In the genomic region with DNA sequence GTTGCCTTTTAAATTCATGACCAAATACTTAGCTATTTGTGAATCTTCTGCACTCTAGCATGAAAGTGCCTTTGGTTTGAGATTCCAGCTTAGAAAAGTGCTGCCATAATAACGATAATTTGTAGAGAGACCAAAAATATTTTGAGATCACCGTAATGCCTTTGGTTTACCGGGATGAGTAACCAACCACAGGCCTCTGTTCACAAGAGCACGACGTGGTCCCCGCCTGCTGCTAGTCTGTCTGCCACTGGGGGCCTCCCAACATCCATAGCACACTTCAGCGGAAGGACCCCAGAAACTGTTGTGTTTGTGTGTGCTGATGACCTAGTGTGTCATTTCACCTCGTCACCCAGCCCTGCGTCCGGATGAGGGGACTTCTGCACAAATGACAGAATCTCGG, we compare ENCODE assay signal across 16 cellular contexts.
"Had no signal": no experiment of that assay in that cellular context is flagged by ENCODE, and none has a peak within 500 bp of the region (broad histone marks: within the 10 kb centered on the region; RNA-seq: fewer than 3 reads in every experiment).

No MANE protein-coding gene starts in this region.

- H3K36me3 Mint-ChIP-seq: stimulated activated naive B cell treated with anti-CD40 and anti-IgM and Interleukin-4, amounts not matched to agents 10 μg/mL and 1 μg/mL and 100 μg/mL, for 72 hours had no signal

- H3K4me1 ChIP-seq: transverse colon had no signal

- H3K4me1 Mint-ChIP-seq: activated B cell treated with CpG ODN at 0.5 μM for 24 hours; activated CD4-positive, alpha-beta T cell treated with anti-CD3 and anti-CD28 coated beads, Interleukin-2, amount 10 ng/mL, durations not matched to agents 24 days and 14 days; stimulated activated naive B cell treated with anti-CD40 and anti-IgM and Interleukin-4, amounts not matched to agents 10 μg/mL and 1 μg/mL and 100 μg/mL, for 72 hours had no signal

- H3K9me3 Mint-ChIP-seq: activated B cell treated with CpG ODN at 0.5 μM for 24 hours; activated CD4-positive, alpha-beta T cell treated with anti-CD3 and anti-CD28 coated beads, Interleukin-2, amount 10 ng/mL, durations not matched to agents 24 days and 14 days had no signal

- DNase-seq: activated B cell treated with CpG ODN at 0.5 μM for 24 hours; activated CD4-positive, alpha-beta T cell treated with anti-CD3 and anti-CD28 coated beads, Interleukin-2, amount 10 ng/mL, durations not matched to agents 24 days and 14 days; activated CD8-positive, alpha-beta memory T cell treated with anti-CD3 and anti-CD28 coated beads for 24 hours; activated naive CD4-positive, alpha-beta T cell treated with anti-CD3 and anti-CD28 coated beads for 36 hours; foreskin melanocyte; left ventricle myocardium superior; posterior cingulate gyrus; stimulated activated CD4-positive, alpha-beta T cell treated with anti-CD3 and anti-CD28 coated beads, Interleukin-2, amount 100 ng/mL, for 24 hours; stimulated activated naive B cell treated with anti-CD40 and anti-IgM and Interleukin-4, amounts not matched to agents 10 μg/mL and 1 μg/mL and 100 μg/mL, for 72 hours; T-helper 1 cell; transverse colon had no signal

- H3K9me3 ChIP-seq: transverse colon had no signal

- H3K27ac Mint-ChIP-seq: activated B cell treated with CpG ODN at 0.5 μM for 24 hours; activated CD4-positive, alpha-beta T cell treated with anti-CD3 and anti-CD28 coated beads, Interleukin-2, amount 10 ng/mL, durations not matched to agents 24 days and 14 days; activated naive CD4-positive, alpha-beta T cell treated with anti-CD3 and anti-CD28 coated beads for 36 hours; stimulated activated naive B cell treated with anti-CD40 and anti-IgM and Interleukin-4, amounts not matched to agents 10 μg/mL and 1 μg/mL and 100 μg/mL, for 72 hours had no signal

- FAIRE-seq: bronchial epithelial cell, endothelial cell of umbilical vein, keratinocyte had no signal

- H3K4me3 ChIP-seq: SK-N-MC, transverse colon had no signal

- H3K4me3 Mint-ChIP-seq: activated B cell treated with CpG ODN at 0.5 μM for 24 hours; activated CD4-positive, alpha-beta T cell treated with anti-CD3 and anti-CD28 coated beads, Interleukin-2, amount 10 ng/mL, durations not matched to agents 24 days and 14 days; activated naive CD4-positive, alpha-beta T cell treated with anti-CD3 and anti-CD28 coated beads for 36 hours; stimulated activated naive B cell treated with anti-CD40 and anti-IgM and Interleukin-4, amounts not matched to agents 10 μg/mL and 1 μg/mL and 100 μg/mL, for 72 hours had no signal

- H3K27me3 ChIP-seq: transverse colon had no signal

- H3K27ac ChIP-seq: SK-N-MC, transverse colon had no signal

- ATAC-seq: left ventricle myocardium superior; right cardiac atrium; stimulated activated naive B cell treated with anti-CD40 and anti-IgM and Interleukin-4, amounts not matched to agents 10 μg/mL and 1 μg/mL and 100 μg/mL, for 72 hours had no signal
